Comparison of ENCODE assay signal across 29 cellular contexts in the genomic region with DNA sequence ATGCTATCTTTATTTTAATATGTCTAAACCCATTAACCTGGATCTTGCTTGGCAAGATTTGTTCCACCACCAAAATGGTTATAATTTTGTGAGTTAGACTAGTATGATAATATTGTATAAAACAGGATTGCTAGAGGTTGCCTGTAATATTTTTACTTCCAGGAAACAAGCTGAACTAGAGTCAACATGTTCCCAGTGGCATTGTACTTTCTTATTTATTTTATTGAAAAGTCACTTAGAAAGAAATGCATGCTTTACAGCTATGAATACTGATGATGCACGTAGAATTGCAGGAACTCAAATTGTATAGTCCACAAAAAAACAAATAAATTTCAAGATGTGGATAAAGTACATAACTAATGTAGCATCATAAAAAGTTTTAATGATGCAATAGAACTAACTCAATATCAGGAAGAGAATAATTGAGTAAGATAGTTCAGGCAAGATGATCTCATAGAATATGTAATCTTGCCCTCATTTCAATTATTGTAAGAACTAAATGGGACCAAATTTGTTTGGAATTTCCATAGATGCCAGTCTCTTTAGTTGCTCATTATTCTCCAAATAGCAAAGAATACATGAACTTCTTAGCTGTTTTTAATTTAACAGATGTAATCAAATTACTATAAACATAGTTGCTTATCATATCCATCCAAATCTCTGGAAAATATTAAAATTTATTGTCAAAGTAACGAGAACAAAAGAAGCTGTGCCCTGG.
"Had no signal": no experiment of that assay in that cellular context is flagged by ENCODE, and none has a peak within 500 bp of the region (broad histone marks: within the 10 kb centered on the region; RNA-seq: fewer than 3 reads in every experiment).

No MANE protein-coding gene starts in this region.

- H3K4me3 ChIP-seq: body of pancreas, esophagus squamous epithelium, gastroesophageal sphincter had no signal

- H3K27me3 ChIP-seq: body of pancreas, esophagus squamous epithelium, gastroesophageal sphincter had no signal

- H3K9me3 ChIP-seq: body of pancreas, esophagus squamous epithelium, gastroesophageal sphincter had no signal

- DNase-seq: activated CD4-positive, alpha-beta memory T cell treated with anti-CD3 and anti-CD28 coated beads for 36 hours; activated CD4-positive, alpha-beta T cell treated with anti-CD3 and anti-CD28 coated beads for 36 hours; activated CD4-positive, alpha-beta T cell treated with anti-CD3 and anti-CD28 coated beads, Interleukin-2, amount 10 ng/mL, durations not matched to agents 24 days and 14 days; activated CD4-positive, CD25-positive, alpha-beta regulatory T cell; activated CD4-positive, CD25-positive, alpha-beta regulatory T cell treated with anti-CD3 and anti-CD28 coated beads, Interleukin-2, amount 50 U/mL, for 72 hours; activated CD8-positive, alpha-beta memory T cell treated with anti-CD3 and anti-CD28 coated beads, Interleukin-2, amount 10 ng/mL, durations not matched to agents 7 days and 5 days; activated CD8-positive, alpha-beta memory T cell treated with anti-CD3 and anti-CD28 coated beads, Interleukin-2, amount 50 U/mL, for 4 hours; activated CD8-positive, alpha-beta T cell treated with anti-CD3 and anti-CD28 coated beads, Interleukin-2, amount 10 ng/mL, durations not matched to agents 7 days and 5 days; activated gamma-delta T cell; activated naive CD4-positive, alpha-beta T cell; activated naive CD4-positive, alpha-beta T cell treated with anti-CD3 and anti-CD28 coated beads, Interleukin-2, amount 10 ng/mL, durations not matched to agents 7 days and 5 days; activated naive CD8-positive, alpha-beta T cell treated with anti-CD3 and anti-CD28 coated beads, Interleukin-2, amount 10 ng/mL, durations not matched to agents 7 days and 5 days; activated T-cell treated with anti-CD3 and anti-CD28 coated beads, Interleukin-2, amount 50 U/mL, for 1 hour; activated T-cell treated with anti-CD3 and anti-CD28 coated beads, Interleukin-2, amount 50 U/mL, for 72 hours; amniotic stem cell; anterior cingulate cortex; body of pancreas; caudate nucleus; cortex of kidney; dermis blood vessel endothelial cell; effector CD4-positive, alpha-beta T cell; effector memory CD8-positive, alpha-beta T cell; esophagus squamous epithelium; foreskin melanocyte; SW 1271; T-helper 1 cell; T-helper 17 cell; T1000 had no signal

- H3K36me3 ChIP-seq: esophagus squamous epithelium, gastroesophageal sphincter had no signal
